ENCODE assay signal across 10 cellular contexts in genomic region chr2:240893363-240893828, GRCh38. TPM values are rescaled to one million over a fixed set of nuclear protein-coding genes. Genes with fewer than 3 reads are reported as not detected.
DNase-seq lines count a peak whose midpoint lies in the region; ATAC-seq lines count a peak whose summit lies in the region.
"Had no signal": no experiment of that assay in that cellular context is flagged by ENCODE, and none has a peak within 500 bp of the region (broad histone marks: within the 10 kb centered on the region; RNA-seq: fewer than 3 reads in every experiment).

No MANE protein-coding gene starts in this region.

- H3K27ac Mint-ChIP-seq in effector memory CD8-positive, alpha-beta T cell: peak overlapping the region in 1 of 2 donors; percentile 38

- no peaks in the 10 kb centered on the region for H3K9me3 Mint-ChIP-seq in effector memory CD8-positive, alpha-beta T cell

- H3K4me1 Mint-ChIP-seq in effector memory CD8-positive, alpha-beta T cell (ENCODE audit: low read depth in 2 of 2): peaks cover 0 to 3% of the 10 kb centered on the region in 2 donors

- no peaks in the 10 kb centered on the region for H3K36me3 Mint-ChIP-seq in effector memory CD8-positive, alpha-beta T cell (ENCODE audit: insufficient read depth)

- ATAC-seq in effector memory CD8-positive, alpha-beta T cell (replicated peaks): peak; percentile 39
- no peak for ATAC-seq in HG03571 (IDR thresholded peaks at IDR 0.05; ENCODE audit: unreplicated experiment)
- ATAC-seq: psoas muscle had no signal

- H3K27ac ChIP-seq in HUES6 (ENCODE audit: low read depth, low read length): no peak overlapping the region
- H3K27ac ChIP-seq: psoas muscle had no signal

- H3K4me1 ChIP-seq in HUES6 (ENCODE audit: control insufficient read depth, insufficient read depth, low read length): peaks cover 19% of the 10 kb centered on the region
- H3K4me1 ChIP-seq: psoas muscle had no signal

- H3K9me3 ChIP-seq in HUES6 (ENCODE audit: control insufficient read depth, insufficient read depth, low read depth, low read length): no peaks in the 10 kb centered on the region
- H3K9me3 ChIP-seq: psoas muscle had no signal

- H3K9ac ChIP-seq in HUES6 (ENCODE audit: low read length): no peak overlapping the region

- no peaks in the 10 kb centered on the region; the same call in 1 of the 2 replicates for H3K27me3 ChIP-seq in HUES6 (ENCODE audit: control insufficient read depth, insufficient read depth, low read length)

- no peak overlapping the region for H3K4me3 Mint-ChIP-seq in effector memory CD8-positive, alpha-beta T cell

- DNase-seq in EL (peak; percentile 48), putamen (ENCODE audit: low spot score) (peak; percentile 11), NCI-H1417 treated with DMSO at 0.1 percent for 48 hours (lab: John Stamatoyannopoulos, UW) (no peak), dermis blood vessel endothelial cell (no peak), NCI-H2171 treated with DMSO at 0.1 percent for 48 hours (lab: John Stamatoyannopoulos, UW) (no peak)
- no peak for DNase-seq in effector memory CD8-positive, alpha-beta T cell
- DNase-seq: NCI-H2171 had no signal

- peak overlapping the region; percentile 12; the same call in 1 of the 2 replicates for H3K4me3 ChIP-seq in HUES6 (ENCODE audit: low read depth, low read length)
- H3K4me3 ChIP-seq: psoas muscle had no signal

- no peaks in the 10 kb centered on the region for H3K36me3 ChIP-seq in HUES6 (ENCODE audit: control insufficient read depth, insufficient read depth, low read length)

- H3K27me3 Mint-ChIP-seq in effector memory CD8-positive, alpha-beta T cell: peaks cover 9 to 13% of the 10 kb centered on the region in 2 donors

RNA-seq across cellular contexts. Expression of gene MAB21L4, which starts 2.6 kb away (rescaled TPM):
- total RNA-seq in dermis blood vessel endothelial cell: not detected in 2 replicates
- total RNA-seq: psoas muscle had no signal

RNA-seq across cellular contexts. Expression of gene CROCC2, which starts 12.7 kb away (rescaled TPM):
- not detected in 2 replicates for total RNA-seq in dermis blood vessel endothelial cell
- total RNA-seq: psoas muscle had no signal

RNA-seq across cellular contexts. Expression of gene AGXT, which starts 24.8 kb away (rescaled TPM):
- not detected in 2 replicates for total RNA-seq in dermis blood vessel endothelial cell

Comparison
In these comparisons a context has a peak if more than half of its experiments do, and no peak if none do; other contexts are left out.
1. DNase-seq: peak in EL (single experiment) and putamen (single experiment); none in effector memory CD8-positive, alpha-beta T cell (0 of 3), NCI-H1417 treated with DMSO at 0.1 percent for 48 hours (single experiment), dermis blood vessel endothelial cell (single experiment) and NCI-H2171 treated with DMSO at 0.1 percent for 48 hours (single experiment).